ENCODE assay signal across 8 cellular contexts in genomic region chr2:54558976-54559410, GRCh38.
DNase-seq lines count a peak whose midpoint lies in the region; ATAC-seq and TF ChIP-seq lines count a peak whose summit lies in the region.

No MANE protein-coding gene starts in this region.

- H2AFZ ChIP-seq in HCT116 (ENCODE audit: low read depth, low read length, poor library complexity, severe bottlenecking), result no peak overlapping the region

- H3K4me1 Mint-ChIP-seq in activated naive CD8-positive, alpha-beta T cell treated with anti-CD3 and anti-CD28 coated beads, Interleukin-2, amount 50 U/mL, for 24 hours, result peaks cover 47% of the 10 kb centered on the region

- peaks cover 58% of the 10 kb centered on the region for H3K79me2 ChIP-seq in HCT116 (ENCODE audit: insufficient read depth, low read length)

- POLR2A ChIA-PET in AG04450 (lab: Yijun Ruan, JAX), result interaction anchor here (1.1 to 2.5 kb wide), 3 partner anchors 13 to 223 kb away, joined by 4 to 8 read pairs (median 4); no protein-coding TSS in a partner anchor
- POLR2A ChIA-PET in HCT116 (lab: Charles Lee), result interaction anchor here (1.1 kb wide), 1 partner anchor 12 kb away, joined by 3 read pairs; no protein-coding TSS in a partner anchor

- H3K9me3 ChIP-seq in AG04450 (ENCODE audit: control insufficient read depth, insufficient read depth, low read length), result no peaks in the 10 kb centered on the region
- H3K9me3 ChIP-seq in HCT116 (ENCODE audit: control insufficient read depth in 1 of 2, insufficient read depth in 1 of 2, low read depth in 1 of 2, low read length in 2 of 2), result no peaks in the 10 kb centered on the region
- H3K9me3 ChIP-seq in tibial nerve, result no peaks in the 10 kb centered on the region

- peak overlapping the region; percentile 63 for H3K4me3 ChIP-seq in AG04450 (ENCODE audit: low read depth, low read length)
- peak overlapping the region; percentile 77 to 94 for H3K4me3 ChIP-seq in HCT116 (replicated peaks in 1 of 2; ENCODE audit: low read depth in 1 of 2, low read length in 2 of 2)
- peak overlapping the region; percentile 47 to 69 (median 61) for H3K4me3 ChIP-seq in tibial nerve

- H3K9me3 Mint-ChIP-seq in activated naive CD8-positive, alpha-beta T cell treated with anti-CD3 and anti-CD28 coated beads, Interleukin-2, amount 50 U/mL, for 24 hours, result no peaks in the 10 kb centered on the region

- TF ChIP-seq EP300 in tibial nerve (IDR thresholded peaks at IDR 0.05), result no peak

- no peaks in the 10 kb centered on the region for H3K27me3 Mint-ChIP-seq in activated naive CD8-positive, alpha-beta T cell treated with anti-CD3 and anti-CD28 coated beads, Interleukin-2, amount 50 U/mL, for 24 hours

- no peak for DNase-seq in AG04450 (ENCODE audit: low read depth, low spot score)
- no peak for DNase-seq in HCT116 (ENCODE audit: low read depth, low spot score)
- no peak for DNase-seq in activated naive CD8-positive, alpha-beta T cell treated with anti-CD3 and anti-CD28 coated beads, Interleukin-2, amount 50 U/mL, for 24 hours
- peak; percentile 62 for DNase-seq in left kidney (ENCODE audit: low read depth, low spot score)
- no peak for DNase-seq in tibial nerve (ENCODE audit: low spot score in 2 of 2)
- DNase-seq in NCI-H1048 (lab: John Stamatoyannopoulos, UW), result no peak
- no peak for DNase-seq in dedifferentiated amniotic fluid mesenchymal stem cell (ENCODE audit: extremely low spot score)
- no peak for DNase-seq in EL

- TF ChIP-seq RAD21 in HCT116 (IDR thresholded peaks at IDR 0.05; ENCODE audit: low read depth), result no peak

- CTCF ChIA-PET in AG04450 (lab: Charles Lee), result interaction anchor here (1.3 to 2.6 kb wide), 4 partner anchors 13 to 382 kb away, joined by 3 to 7 read pairs (median 4); no protein-coding TSS in a partner anchor
- CTCF ChIA-PET in HCT116 (lab: Charles Lee), result interaction anchor here (1.1 kb wide), 1 partner anchor 452 kb away, joined by 3 read pairs; no protein-coding TSS in a partner anchor

- BruUV-seq in HCT116 (replicated peaks; lab: Mats Ljungman, UMichigan), result no TSS peak

- peak overlapping the region; percentile 88 for H3K9ac ChIP-seq in HCT116 (ENCODE audit: low read length)

- intact Hi-C loops in HCT116 (cut with micrococcal nuclease), result no loop called here

- peak overlapping the region; percentile 91 for H3K4me3 Mint-ChIP-seq in activated naive CD8-positive, alpha-beta T cell treated with anti-CD3 and anti-CD28 coated beads, Interleukin-2, amount 50 U/mL, for 24 hours

- no peaks in the 10 kb centered on the region for H4K20me1 ChIP-seq in HCT116 (ENCODE audit: insufficient read depth)

- peak; percentile 10; the same call in 1 of the 2 replicates for ATAC-seq in HCT116
- peak; percentile 8 for ATAC-seq in activated naive CD8-positive, alpha-beta T cell treated with anti-CD3 and anti-CD28 coated beads, Interleukin-2, amount 50 U/mL, for 24 hours

- TF ChIP-seq POLR2A in HCT116 (IDR thresholded peaks at IDR 0.05; ENCODE audit: borderline replicate concordance, extremely low read depth, insufficient read depth, insufficient read length) (no peak), tibial nerve (IDR thresholded peaks at IDR 0.05) (no peak)

- TF ChIP-seq CTCF in AG04450 (IDR thresholded peaks at IDR 0.05; ENCODE audit: low read depth, low read length), result no peak
- no peak for TF ChIP-seq CTCF in HCT116 (IDR thresholded peaks at IDR 0.05 in 2 of 3, conservative IDR thresholded peaks at IDR 0.05 in 1 of 3; ENCODE audit: borderline replicate concordance in 1 of 3, insufficient read depth in 1 of 3, low read depth in 2 of 3, low read length in 2 of 3)
- TF ChIP-seq CTCF in tibial nerve (IDR thresholded peaks at IDR 0.05), result no peak

- peak overlapping the region; percentile 88 for H3K4me2 ChIP-seq in HCT116 (ENCODE audit: low read length)

- peaks cover 14 to 26% of the 10 kb centered on the region in 2 experiments for H3K4me1 ChIP-seq in HCT116 (ENCODE audit: control insufficient read depth in 1 of 2, insufficient read depth in 2 of 2, low read length in 2 of 2)
- peaks cover 0 to 95% (median 62%) of the 10 kb centered on the region in 4 donors for H3K4me1 ChIP-seq in tibial nerve

- RAD21 ChIA-PET in HCT116 (lab: Charles Lee; ENCODE audit: low non-redundant PET in 1 of 2, low total read pairs in 2 of 2, uncharacterized antibody in 2 of 2, unreplicated experiment in 2 of 2), result interaction anchor here in 1 of 2 experiments (0.6 kb wide), 1 partner anchor 88 kb away, joined by 3 read pairs; no protein-coding TSS in a partner anchor

- 27 to 31% methylated on average over 6 of the region's 6 CpGs for WGBS in tibial nerve, 2 donors

- no peaks in the 10 kb centered on the region for H3K36me3 ChIP-seq in HCT116 (ENCODE audit: control insufficient read depth in 1 of 2, insufficient read depth in 2 of 2, low read length in 2 of 2)
- no peaks in the 10 kb centered on the region for H3K36me3 ChIP-seq in tibial nerve

- no peaks in the 10 kb centered on the region for H3K36me3 Mint-ChIP-seq in activated naive CD8-positive, alpha-beta T cell treated with anti-CD3 and anti-CD28 coated beads, Interleukin-2, amount 50 U/mL, for 24 hours (ENCODE audit: low read depth)

- H3K27me3 ChIP-seq in AG04450 (ENCODE audit: control insufficient read depth, insufficient read depth, low read length) (no peaks in the 10 kb centered on the region), HCT116 (ENCODE audit: insufficient read depth, low read length) (no peaks in the 10 kb centered on the region), tibial nerve (no peaks in the 10 kb centered on the region)

- H3K27ac Mint-ChIP-seq in activated naive CD8-positive, alpha-beta T cell treated with anti-CD3 and anti-CD28 coated beads, Interleukin-2, amount 50 U/mL, for 24 hours, result peak overlapping the region; percentile 91

- no peaks in the 10 kb centered on the region for H3K9me2 ChIP-seq in HCT116 (ENCODE audit: insufficient read depth)

- peak overlapping the region; percentile 31 for H3K27ac ChIP-seq in AG04450 (ENCODE audit: low read depth, low read length)
- peak overlapping the region; percentile 91 for H3K27ac ChIP-seq in HCT116 (ENCODE audit: low read depth, low read length)
- H3K27ac ChIP-seq in tibial nerve, result peak overlapping the region; percentile 82 to 94 (median 88)

TF ChIP-seq in HCT116, 20 proteins besides CTCF, POLR2A, EP300 and RAD21:
- TF ChIP-seq YY1 (IDR thresholded peaks at IDR 0.05; ENCODE audit: extremely low read depth, insufficient replicate concordance, low read depth, low read length), result no peak
- TF ChIP-seq, protein P1, sequence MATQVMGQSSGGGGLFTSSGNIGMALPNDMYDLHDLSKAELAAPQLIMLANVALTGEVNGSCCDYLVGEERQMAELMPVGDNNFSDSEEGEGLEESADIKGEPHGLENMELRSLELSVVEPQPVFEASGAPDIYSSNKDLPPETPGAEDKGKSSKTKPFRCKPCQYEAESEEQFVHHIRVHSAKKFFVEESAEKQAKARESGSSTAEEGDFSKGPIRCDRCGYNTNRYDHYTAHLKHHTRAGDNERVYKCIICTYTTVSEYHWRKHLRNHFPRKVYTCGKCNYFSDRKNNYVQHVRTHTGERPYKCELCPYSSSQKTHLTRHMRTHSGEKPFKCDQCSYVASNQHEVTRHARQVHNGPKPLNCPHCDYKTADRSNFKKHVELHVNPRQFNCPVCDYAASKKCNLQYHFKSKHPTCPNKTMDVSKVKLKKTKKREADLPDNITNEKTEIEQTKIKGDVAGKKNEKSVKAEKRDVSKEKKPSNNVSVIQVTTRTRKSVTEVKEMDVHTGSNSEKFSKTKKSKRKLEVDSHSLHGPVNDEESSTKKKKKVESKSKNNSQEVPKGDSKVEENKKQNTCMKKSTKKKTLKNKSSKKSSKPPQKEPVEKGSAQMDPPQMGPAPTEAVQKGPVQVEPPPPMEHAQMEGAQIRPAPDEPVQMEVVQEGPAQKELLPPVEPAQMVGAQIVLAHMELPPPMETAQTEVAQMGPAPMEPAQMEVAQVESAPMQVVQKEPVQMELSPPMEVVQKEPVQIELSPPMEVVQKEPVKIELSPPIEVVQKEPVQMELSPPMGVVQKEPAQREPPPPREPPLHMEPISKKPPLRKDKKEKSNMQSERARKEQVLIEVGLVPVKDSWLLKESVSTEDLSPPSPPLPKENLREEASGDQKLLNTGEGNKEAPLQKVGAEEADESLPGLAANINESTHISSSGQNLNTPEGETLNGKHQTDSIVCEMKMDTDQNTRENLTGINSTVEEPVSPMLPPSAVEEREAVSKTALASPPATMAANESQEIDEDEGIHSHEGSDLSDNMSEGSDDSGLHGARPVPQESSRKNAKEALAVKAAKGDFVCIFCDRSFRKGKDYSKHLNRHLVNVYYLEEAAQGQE (IDR thresholded peaks at IDR 0.05; ENCODE audit: low read depth), result no peak
- TF ChIP-seq EZH2phosphoT487 (IDR thresholded peaks at IDR 0.05; ENCODE audit: borderline replicate concordance), result no peak
- TF ChIP-seq ATF3 (IDR thresholded peaks at IDR 0.05), result no peak

Comparison
In these comparisons a context has a peak if more than half of its experiments do, and no peak if none do; other contexts are left out.
1. H3K27ac ChIP-seq: peak in every context shown above with its lines; median percentile 91 in HCT116; 88 in tibial nerve; 31 in AG04450.